ENCODE assay signal across 8 cellular contexts in genomic region chr7:76356823-76357222, GRCh38. TPM values are rescaled to one million over a fixed set of nuclear protein-coding genes. Genes with fewer than 3 reads are reported as not detected.
A peak's percentile ranks its signal among the peaks of the same experiment; 100 is the strongest.
DNase-seq lines count a peak whose midpoint lies in the region; ATAC-seq and TF ChIP-seq lines count a peak whose summit lies in the region.

No MANE protein-coding gene starts in this region.

- H2AFZ ChIP-seq in mammary epithelial cell (ENCODE audit: low read depth, low read length), result no peak overlapping the region

- no peaks in the 10 kb centered on the region for H3K9me3 ChIP-seq in mammary epithelial cell (replicated peaks; ENCODE audit: insufficient read depth, low read length)
- no peaks in the 10 kb centered on the region for H3K9me3 ChIP-seq in thyroid gland

- TF ChIP-seq POLR2A in thyroid gland (IDR thresholded peaks at IDR 0.05), result no peak

- H3K4me2 ChIP-seq in mammary epithelial cell (ENCODE audit: insufficient read depth, low read depth, low read length), result peak overlapping the region; percentile 95

- CTCF ChIA-PET in mammary epithelial cell (lab: Charles Lee; ENCODE audit: low non-redundant PET), result no interaction called here

- TF ChIP-seq CTCF in mammary epithelial cell (conservative IDR thresholded peaks at IDR 0.05 in 1 of 2, IDR thresholded peaks at IDR 0.05 in 1 of 2; ENCODE audit: extremely low read depth in 1 of 2, insufficient read depth in 1 of 2, low read depth in 1 of 2, low read length in 2 of 2), result peak in 1 of 2 donors; percentile 10
- TF ChIP-seq CTCF in thyroid gland (IDR thresholded peaks at IDR 0.05), result no peak

- H3K9ac ChIP-seq in mammary epithelial cell (ENCODE audit: insufficient read depth, low read length), result peak overlapping the region; percentile 100

- H4K20me1 ChIP-seq in mammary epithelial cell (ENCODE audit: insufficient read depth, low read length), result peaks cover 33% of the 10 kb centered on the region

- ATAC-seq in GM21717 (IDR thresholded peaks at IDR 0.05; ENCODE audit: unreplicated experiment) (no peak), left lobe of liver (no peak)

- peaks cover 70% of the 10 kb centered on the region for H3K79me2 ChIP-seq in mammary epithelial cell (ENCODE audit: insufficient read depth, low read length)

- peaks cover 20% of the 10 kb centered on the region for H3K36me3 ChIP-seq in mammary epithelial cell (ENCODE audit: insufficient read depth, low read length)
- H3K36me3 ChIP-seq in thyroid gland, result no peaks in the 10 kb centered on the region

- in situ Hi-C loops in mammary epithelial cell (cut with MboI; ENCODE audit: low sequenced_read_pairs in 2 of 2), result loop anchor here in 1 of 2 donors (5.0 kb wide), 1 partner anchor 65 kb away; the partner anchor contains the start of gene ZP3

- DNase-seq in NCI-H2107 treated with DMSO at 0.1 percent for 48 hours (lab: John Stamatoyannopoulos, UW; ENCODE audit: unreplicated experiment) (peak; percentile 50), NCI-H2107 (lab: John Stamatoyannopoulos, UW) (no peak), NCI-H2029 (lab: John Stamatoyannopoulos, UW) (peak; percentile 38), mammary epithelial cell (peak; percentile 67), midbrain (lab: John Stamatoyannopoulos, UW) (peak; percentile 8), thyroid gland (no peak), left lobe of liver (ENCODE audit: low spot score) (no peak)

- H3K27ac ChIP-seq in mammary epithelial cell (ENCODE audit: insufficient read depth, low read depth, low read length), result peak overlapping the region; percentile 92
- H3K27ac ChIP-seq in thyroid gland, result peak overlapping the region in 1 of 3 donors; percentile 99

- WGBS in mammary epithelial cell (ENCODE audit: low coverage, missing lambda C conversion rate), result 8% methylated on average over 6 of the region's 6 CpGs
- WGBS in thyroid gland, 2 donors, result 67 to 68% methylated on average over 6 of the region's 6 CpGs

- H3K4me1 ChIP-seq in mammary epithelial cell (ENCODE audit: insufficient read depth, low read length), result peaks cover 19% of the 10 kb centered on the region
- peaks cover 19 to 36% of the 10 kb centered on the region in 2 donors for H3K4me1 ChIP-seq in thyroid gland

- BruUV-seq in mammary epithelial cell (replicated peaks; lab: Mats Ljungman, UMichigan), result no TSS peak

- intact Hi-C loops in mammary epithelial cell (cut with micrococcal nuclease) (no loop called here), thyroid gland (cut with DNase I) (loop anchor here (5.0 kb wide), 1 partner anchor 40 kb away; no protein-coding TSS in a partner anchor)

- H3K4me3 ChIP-seq in mammary epithelial cell (replicated peaks in 1 of 3; ENCODE audit: insufficient read depth in 1 of 3, low read depth in 2 of 3, low read length in 3 of 3) (peak overlapping the region; percentile 89 to 98 (median 94)), thyroid gland (replicated peaks in 1 of 3) (no peak overlapping the region)

- dilution Hi-C loops in mammary epithelial cell (cut with HindIII; ENCODE audit: low sequenced_read_pairs), result no loop called here

- no peaks in the 10 kb centered on the region for H3K27me3 ChIP-seq in mammary epithelial cell (ENCODE audit: insufficient read depth, low read length)
- H3K27me3 ChIP-seq in thyroid gland, result no peaks in the 10 kb centered on the region

RNA-seq across cellular contexts. Expression of gene YWHAG, which starts 2.0 kb away (rescaled TPM):
- total RNA-seq in mammary epithelial cell (100 to 1,000 TPM; 155 to 227 TPM), thyroid gland (10 to 100 TPM; 37.4 to 43.4 (median 41.4) TPM), left lobe of liver (44.8 TPM)
- 74.1 TPM for polyA plus RNA-seq in mammary epithelial cell
- 151 TPM for polyA minus RNA-seq in mammary epithelial cell

RNA-seq across cellular contexts. Expression of gene SSC4D, which starts 52.7 kb away (rescaled TPM):
- total RNA-seq in mammary epithelial cell (1 to 10 TPM in 1 of 2 donors, under 1 TPM in 1; 0.42 to 1.3 TPM), thyroid gland (10 to 100 TPM in 3 of 4 donors, 1 to 10 TPM in 1; 3.6 to 14.0 (median 13.4) TPM), left lobe of liver (2.5 TPM)
- 0.93 TPM for polyA plus RNA-seq in mammary epithelial cell
- polyA minus RNA-seq in mammary epithelial cell, result not detected

RNA-seq across cellular contexts. Expression of gene HSPB1, which starts 54.4 kb away (rescaled TPM):
- total RNA-seq in mammary epithelial cell, result 100 to 1,000 TPM; 523 to 862 TPM
- polyA plus RNA-seq in mammary epithelial cell, result 420 TPM
- 132 TPM for polyA minus RNA-seq in mammary epithelial cell
- 100 to 1,000 TPM; 388 to 879 (median 551) TPM for total RNA-seq in thyroid gland
- 72.4 TPM for total RNA-seq in left lobe of liver

Comparison
In these comparisons a context has a peak if more than half of its experiments do, and no peak if none do; other contexts are left out.
1. DNase-seq: peak in NCI-H2107 treated with DMSO at 0.1 percent for 48 hours (single experiment), NCI-H2029 (single experiment), mammary epithelial cell (single experiment) and midbrain (single experiment); none in NCI-H2107 (single experiment), thyroid gland (0 of 2) and left lobe of liver (single experiment).
2. H3K4me3 ChIP-seq: peak in mammary epithelial cell (3 of 3); none in thyroid gland (0 of 3).